ENCODE assay signal across 1 cellular context in genomic region chr15:35912196-35912595, GRCh38.
TF ChIP-seq lines count a peak whose summit lies in the region.

No MANE protein-coding gene starts in this region.

TF ChIP-seq in K562, 482 proteins besides CTCF, POLR2A, EP300 and RAD21 (continued from another document):
- TF ChIP-seq ATF6 (CRISPR knock-in tag; IDR thresholded peaks at IDR 0.05) (no peak), ESRRB (CRISPR knock-in tag; IDR thresholded peaks at IDR 0.05; ENCODE audit: borderline replicate concordance) (no peak), ZNF253 (CRISPR knock-in tag; conservative IDR thresholded peaks at IDR 0.05) (no peak), E2F8 (IDR thresholded peaks at IDR 0.05; ENCODE audit: low read depth, partially characterized antibody) (no peak)
